9 cellular contexts compared by ENCODE assay signal in the genomic region with DNA sequence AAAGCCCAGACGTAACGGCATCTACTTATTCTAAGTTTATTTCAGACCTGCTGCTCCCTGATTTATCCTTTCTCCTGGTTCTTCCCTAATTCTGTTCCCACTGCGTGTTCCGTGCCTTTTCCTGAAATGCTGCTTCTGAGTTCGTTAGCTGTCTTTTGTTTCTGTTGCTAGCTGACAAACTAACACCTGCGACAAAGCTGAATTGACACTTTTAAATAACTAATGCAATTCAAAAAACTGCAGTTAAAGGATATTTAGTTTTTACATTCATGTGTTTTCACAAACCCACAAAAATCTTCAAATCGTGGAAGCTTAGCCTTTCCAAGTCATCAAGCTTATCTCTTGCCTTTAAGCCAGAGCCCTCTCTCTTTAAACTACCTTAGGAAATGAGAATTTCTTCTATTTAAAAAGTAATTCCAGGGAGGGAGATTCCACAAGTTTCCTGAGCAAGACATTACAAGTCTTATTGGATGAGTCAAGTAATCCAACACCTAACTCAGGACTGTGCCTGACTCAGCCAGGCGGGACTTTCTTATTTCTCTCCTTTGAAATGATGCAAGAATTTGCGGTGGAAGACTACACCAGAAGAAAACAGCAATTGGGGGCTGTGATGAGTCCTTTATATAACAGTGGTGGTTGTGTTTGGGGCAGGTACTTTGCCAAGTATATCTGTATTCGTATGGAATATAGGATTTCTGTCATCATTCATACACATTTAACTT. TPM values are rescaled to one million over a fixed set of nuclear protein-coding genes. Genes with fewer than 3 reads are reported as not detected.
DNase-seq lines count a peak whose midpoint lies in the region; ATAC-seq and TF ChIP-seq lines count a peak whose summit lies in the region.
"Had no signal": no experiment of that assay in that cellular context is flagged by ENCODE, and none has a peak within 500 bp of the region (broad histone marks: within the 10 kb centered on the region; RNA-seq: fewer than 3 reads in every experiment).

No MANE protein-coding gene starts in this region.

- H3K4me3 ChIP-seq in BJ (ENCODE audit: low read depth, low read length) (no peak overlapping the region), IMR-90 (ENCODE audit: insufficient read depth, low read depth, low read length) (no peak overlapping the region), breast epithelium (no peak overlapping the region), muscle layer of duodenum (ENCODE audit: low read depth in 1 of 2, low read length in 2 of 2) (no peak overlapping the region)

- H2AFZ ChIP-seq in IMR-90 (replicated peaks; ENCODE audit: low read length, poor library complexity): no peak overlapping the region

- no peaks in the 10 kb centered on the region for H4K20me1 ChIP-seq in IMR-90 (ENCODE audit: insufficient read depth, low read length)

- no peaks in the 10 kb centered on the region for H3K9me3 ChIP-seq in IMR-90 (ENCODE audit: control insufficient read depth, insufficient read depth, low read length)
- H3K9me3 ChIP-seq in breast epithelium: no peaks in the 10 kb centered on the region
- no peaks in the 10 kb centered on the region for H3K9me3 ChIP-seq in muscle layer of duodenum (ENCODE audit: control insufficient read depth in 1 of 2, low read length in 2 of 2)

- dilution Hi-C loops in IMR-90 (cut with HindIII; ENCODE audit: low sequenced_read_pairs, unreplicated experiment): no loop called here

- no TSS peak for BruUV-seq in IMR-90 (replicated peaks; lab: Mats Ljungman, UMichigan)

- H3K14ac ChIP-seq in IMR-90 (replicated peaks; ENCODE audit: low read depth, low read length): peak overlapping the region; percentile 86

- peak overlapping the region; percentile 18; the same call in 1 of the 2 replicates for H3K4me2 ChIP-seq in IMR-90 (ENCODE audit: low read depth, low read length)

- peak; percentile 58 for ATAC-seq in IMR-90 (ENCODE audit: low read depth)

- H3K36me3 Mint-ChIP-seq in immature natural killer cell: no peaks in the 10 kb centered on the region

- POLR2A ChIA-PET in BJ (lab: Charles Lee): no interaction called here
- POLR2A ChIA-PET in IMR-90 (lab: Charles Lee; ENCODE audit: unreplicated experiment): no interaction called here

- H4K5ac ChIP-seq in IMR-90 (ENCODE audit: low read depth, low read length): peak overlapping the region; percentile 70; the same call in 1 of the 2 replicates

- intact Hi-C loops in IMR-90 (cut with micrococcal nuclease) (loop anchor here (1.0 to 5.0 kb wide), 3 partner anchors 75 to 237 kb away; no protein-coding TSS in a partner anchor), breast epithelium (cut with DNase I; ENCODE audit: low total_unique reads) (loop anchor here (2.0 kb wide), 1 partner anchor 27 kb away; no protein-coding TSS in a partner anchor)

- peak overlapping the region; percentile 97 for H2BK120ac ChIP-seq in IMR-90 (ENCODE audit: low read depth, low read length)

- peak overlapping the region; percentile 90 for H4K91ac ChIP-seq in IMR-90 (ENCODE audit: insufficient read depth, low read depth, low read length)

- no peaks in the 10 kb centered on the region for H3K4me1 Mint-ChIP-seq in immature natural killer cell

- H3K4me1 ChIP-seq in IMR-90 (ENCODE audit: control insufficient read depth, insufficient read depth, low read length) (peaks cover 30% of the 10 kb centered on the region), breast epithelium (peaks cover 0 to 5% of the 10 kb centered on the region in 2 donors), muscle layer of duodenum (ENCODE audit: control insufficient read depth in 1 of 2, insufficient read depth in 2 of 2, low read length in 2 of 2) (peaks cover 6 to 23% of the 10 kb centered on the region in 2 donors)

- H3K27me3 ChIP-seq in BJ (ENCODE audit: control insufficient read depth, insufficient read depth, low read length) (no peaks in the 10 kb centered on the region), IMR-90 (ENCODE audit: control insufficient read depth, insufficient read depth, low read length) (no peaks in the 10 kb centered on the region), breast epithelium (no peaks in the 10 kb centered on the region), muscle layer of duodenum (ENCODE audit: low read depth, low read length) (no peaks in the 10 kb centered on the region)

- H3K79me1 ChIP-seq in IMR-90 (ENCODE audit: low read depth in 1 of 2, low read length in 2 of 2): no peaks in the 10 kb centered on the region; a peak in 1 of 4 replicates

- H3K4ac ChIP-seq in IMR-90 (ENCODE audit: low read depth, low read length): peak overlapping the region; percentile 98

- TF ChIP-seq POLR2A in IMR-90 (IDR thresholded peaks at IDR 0.05; ENCODE audit: low read depth, low read length) (no peak), breast epithelium (IDR thresholded peaks at IDR 0.05) (no peak)

- H4K8ac ChIP-seq in IMR-90 (ENCODE audit: low read depth in 2 of 2, low read length in 2 of 2): peak overlapping the region; percentile 56 to 89

- H3K23ac ChIP-seq in IMR-90 (ENCODE audit: low read depth, low read length): 0 out of 2 replicates have a peak overlapping the region, but pooled peaks have one; percentile 36

- H3K27ac ChIP-seq in IMR-90 (ENCODE audit: insufficient read depth, low read length) (peak overlapping the region; percentile 73), breast epithelium (peak overlapping the region; percentile 89 to 94), muscle layer of duodenum (ENCODE audit: low read length) (peak overlapping the region; percentile 49)

- TF ChIP-seq RAD21 in IMR-90 (IDR thresholded peaks at IDR 0.05; ENCODE audit: low read length): peak; percentile 14; the same call in 1 of the 2 replicates

- H3K18ac ChIP-seq in IMR-90 (ENCODE audit: low read depth, low read length): peak overlapping the region; percentile 91; the same call in 1 of the 2 replicates

- H3K27ac Mint-ChIP-seq in immature natural killer cell: no peak overlapping the region

- no peak overlapping the region for H3K9ac ChIP-seq in IMR-90 (ENCODE audit: low read depth, low read length)

- in situ Hi-C loops in IMR-90 (cut with MboI; ENCODE audit: low sequenced_read_pairs): no loop called here

- H2BK15ac ChIP-seq in IMR-90 (ENCODE audit: low read depth, low read length): peak overlapping the region; percentile 96

- H2BK20ac ChIP-seq in IMR-90 (ENCODE audit: low read depth, low read length): peak overlapping the region; percentile 95

- CTCF ChIA-PET in BJ (lab: Yijun Ruan, JAX): interaction anchor here (0.6 to 1.3 kb wide), 2 partner anchors 238 to 250 kb away, joined by 3 to 4 read pairs; no protein-coding TSS in a partner anchor
- CTCF ChIA-PET in IMR-90 (lab: Yijun Ruan, JAX): interaction anchor here (1.6 kb wide), 1 partner anchor 117 kb away, joined by 4 read pairs; no protein-coding TSS in a partner anchor

- H3K9me1 ChIP-seq in IMR-90 (ENCODE audit: insufficient read depth, low read length): peaks cover 24% of the 10 kb centered on the region

- peak overlapping the region; percentile 93 for H2BK5ac ChIP-seq in IMR-90 (ENCODE audit: low read depth, low read length, poor library complexity, severe bottlenecking)

- H3K36me3 ChIP-seq in BJ (ENCODE audit: control insufficient read depth, insufficient read depth, low read length): no peaks in the 10 kb centered on the region
- no peaks in the 10 kb centered on the region for H3K36me3 ChIP-seq in IMR-90 (ENCODE audit: control insufficient read depth, insufficient read depth, low read length)
- H3K36me3 ChIP-seq in breast epithelium: no peaks in the 10 kb centered on the region
- H3K36me3 ChIP-seq in muscle layer of duodenum (ENCODE audit: control insufficient read depth in 1 of 2, insufficient read depth in 2 of 2, low read length in 2 of 2): no peaks in the 10 kb centered on the region

- H3K4me3 Mint-ChIP-seq in immature natural killer cell: no peak overlapping the region

- H3K27me3 Mint-ChIP-seq in immature natural killer cell (ENCODE audit: low read depth in 3 of 3): peaks cover 0 to 2% (median 2%) of the 10 kb centered on the region in 3 donors

- no peak overlapping the region for H2AK9ac ChIP-seq in IMR-90 (replicated peaks; ENCODE audit: low read depth, low read length, poor library complexity)

- no peaks in the 10 kb centered on the region for H3K9me3 Mint-ChIP-seq in immature natural killer cell

- DNase-seq in BJ (ENCODE audit: low read depth) (peak; percentile 88), IMR-90 (peak; percentile 98), breast epithelium (ENCODE audit: low spot score in 2 of 2) (peak in 1 of 2 donors; percentile 49), NCI-H82 treated with DMSO at 0.1 percent for 48 hours (lab: John Stamatoyannopoulos, UW; ENCODE audit: unreplicated experiment) (no peak), epidermal melanocyte (ENCODE audit: insufficient read length, low spot score) (no peak), immature natural killer cell (no peak), Kasumi-1 (lab: John Stamatoyannopoulos, UW) (no peak)
- DNase-seq: OCI-M1 had no signal

- H2AK5ac ChIP-seq in IMR-90 (ENCODE audit: low read depth, low read length): peak overlapping the region; percentile 95

- H3K56ac ChIP-seq in IMR-90 (ENCODE audit: extremely low read depth, insufficient read depth, low read length): peak overlapping the region; percentile 35

- TF ChIP-seq CTCF in BJ (IDR thresholded peaks at IDR 0.05; ENCODE audit: insufficient read depth, low read depth, low read length): no peak
- TF ChIP-seq CTCF in IMR-90 (conservative IDR thresholded peaks at IDR 0.05; ENCODE audit: low read depth, low read length): no peak
- TF ChIP-seq CTCF in breast epithelium (IDR thresholded peaks at IDR 0.05): no peak

- 84% methylated on average over 5 of the region's 10 CpGs; no CpG with 5 or more reads in 1 of the 2 experiments for WGBS in IMR-90 (ENCODE audit: extremely low coverage in 2 of 2, insufficient read length in 1 of 2), 2 experiments

TF ChIP-seq in IMR-90, 13 proteins besides CTCF, POLR2A, EP300 and RAD21 (continues in another document):
- TF ChIP-seq RFX5 (IDR thresholded peaks at IDR 0.05; ENCODE audit: low read depth, low read length): no peak
- peak; percentile 80 for TF ChIP-seq BHLHE40 (IDR thresholded peaks at IDR 0.05; ENCODE audit: low read depth, low read length)
- TF ChIP-seq SMC3 (IDR thresholded peaks at IDR 0.05; ENCODE audit: low read depth, low read length): peak; percentile 10; the same call in 1 of the 2 replicates

RNA-seq across cellular contexts. Expression of gene ADTRP, which starts 6.3 kb away (rescaled TPM):
- polyA plus RNA-seq in BJ (2011; rRNA removed) (0.58 and 1.6 TPM in 2 replicates), IMR-90 (2012; rRNA removed) (0.14 and 0.50 TPM in 2 replicates), immature natural killer cell (not detected)
- 0.71 and 1.2 TPM in 2 replicates for polyA minus RNA-seq in BJ (2011; rRNA and poly(A)+ RNA removed)
- total RNA-seq in IMR-90 (2012; rRNA removed) (0.72 and 0.83 TPM in 2 replicates), breast epithelium (1 to 10 TPM in 2 of 3 donors, under 1 TPM in 1; 0.48 to 2.9 (median 2.6) TPM)
- polyA plus RNA-seq in IMR-90 (2012; cell fraction: cytosol; rRNA removed): 0.11 and 0.35 TPM in 2 replicates
- polyA plus RNA-seq in IMR-90 (2012; cell fraction: nucleus; rRNA removed; ENCODE audit: low replicate concordance): 0.32 and 0.88 TPM in 2 replicates

Comparison
In these comparisons a context has a peak if more than half of its experiments do, and no peak if none do; other contexts are left out.
1. DNase-seq: peak in BJ (single experiment) and IMR-90 (single experiment); none in NCI-H82 treated with DMSO at 0.1 percent for 48 hours (single experiment), epidermal melanocyte (single experiment), immature natural killer cell (0 of 3) and Kasumi-1 (0 of 2).
2. Peak in every context shown above with its lines, with median percentiles within 50 percentile points of each other: H3K27ac ChIP-seq.